ENCODE assay signal across 24 cellular contexts in the genomic region with DNA sequence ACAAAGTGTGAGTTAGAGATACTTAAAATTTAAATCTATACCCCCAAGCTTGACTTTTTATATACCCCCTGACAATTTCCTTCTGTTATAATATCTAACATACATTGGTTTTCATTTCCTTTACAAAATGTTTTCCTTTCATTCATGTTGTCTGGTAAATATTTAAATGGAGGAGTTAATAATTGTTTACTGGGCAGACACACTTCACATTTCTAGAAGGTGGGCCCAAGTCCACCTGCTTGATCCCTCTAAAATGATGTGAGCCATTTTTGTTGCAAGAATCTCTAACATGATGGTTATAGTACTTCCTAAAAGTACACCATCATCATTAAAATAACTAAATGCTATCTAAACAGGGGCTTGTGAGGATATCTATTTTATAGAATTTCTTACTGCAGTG.
"Had no signal": no experiment of that assay in that cellular context is flagged by ENCODE, and none has a peak within 500 bp of the region (broad histone marks: within the 10 kb centered on the region; RNA-seq: fewer than 3 reads in every experiment).

No MANE protein-coding gene starts in this region.

- H3K4me1 ChIP-seq: colonic mucosa, gastroesophageal sphincter, heart left ventricle, prostate gland, spleen, suprapubic skin, transverse colon, upper lobe of right lung, uterus had no signal

- H3K4me2 ChIP-seq: hepatocyte had no signal

- H3K4me3 ChIP-seq: colonic mucosa, gastroesophageal sphincter, heart left ventricle, hepatocyte, lung, prostate gland, skin epidermis, spleen, suprapubic skin, transverse colon, upper lobe of right lung, uterus had no signal

- H3K36me3 ChIP-seq: colonic mucosa, gastroesophageal sphincter, heart left ventricle, neutrophil, prostate gland, spleen, suprapubic skin, transverse colon, upper lobe of right lung, uterus had no signal

- H3K27me3 ChIP-seq: colonic mucosa, gastroesophageal sphincter, heart left ventricle, hepatocyte, neutrophil, spleen, suprapubic skin, transverse colon, upper lobe of right lung, uterus had no signal

- H2AFZ ChIP-seq: hepatocyte had no signal

- H3K79me2 ChIP-seq: hepatocyte had no signal

- ATAC-seq: esophagus mucosa; gastroesophageal sphincter; heart left ventricle; left lobe of liver; right cardiac atrium; stimulated activated naive CD8-positive, alpha-beta T cell treated with anti-CD3 and anti-CD28 coated beads, Interleukin-15, amount 100 ng/mL, for 72 hours; upper lobe of right lung had no signal

- DNase-seq: colonic mucosa; effector CD8-positive, alpha-beta T cell; endodermal cell; heart left ventricle; natural killer cell; right cardiac atrium; spleen; stimulated activated CD4-positive, alpha-beta T cell treated with anti-CD3 and anti-CD28 coated beads, Interleukin-4, amount 100 ng/mL, for 1 hour; stimulated activated CD8-positive, alpha-beta memory T cell treated with anti-CD3 and anti-CD28 coated beads, Interleukin-4, amount 100 ng/mL, for 48 hours; stimulated activated naive CD4-positive, alpha-beta T cell; stimulated activated naive CD8-positive, alpha-beta T cell treated with anti-CD3 and anti-CD28 coated beads, Interleukin-15, amount 100 ng/mL, for 72 hours; transverse colon; upper lobe of right lung; uterus had no signal

- H3K27ac ChIP-seq: colonic mucosa, epithelial cell of prostate, gastroesophageal sphincter, heart left ventricle, hepatocyte, neutrophil, prostate gland, skin epidermis, spleen, suprapubic skin, transverse colon, upper lobe of right lung, uterus had no signal

- H3K9me3 ChIP-seq: colonic mucosa, gastroesophageal sphincter, heart left ventricle, neutrophil, prostate gland, spleen, suprapubic skin, transverse colon, upper lobe of right lung, uterus had no signal
